Comparison of ENCODE assay signal across 21 cellular contexts in genomic region chr5:55921617-55922016, GRCh38.
DNase-seq lines count a peak whose midpoint lies in the region; ATAC-seq, FAIRE-seq and TF ChIP-seq lines count a peak whose summit lies in the region.
"Had no signal": no experiment of that assay in that cellular context is flagged by ENCODE, and none has a peak within 500 bp of the region (broad histone marks: within the 10 kb centered on the region; RNA-seq: fewer than 3 reads in every experiment).

No MANE protein-coding gene starts in this region.

- H3K4me3 ChIP-seq in liver (ENCODE audit: low read depth in 1 of 3, low read length in 3 of 3): no peak overlapping the region
- H3K4me3 ChIP-seq in HepG2 (replicated peaks in 1 of 3; ENCODE audit: insufficient read depth in 1 of 3, low read depth in 2 of 3, low read length in 3 of 3): no peak overlapping the region

- H3K9ac ChIP-seq in liver (ENCODE audit: low read depth in 1 of 2, low read length in 2 of 2) (no peak overlapping the region), HepG2 (ENCODE audit: insufficient read depth, low read depth, low read length) (no peak overlapping the region)

- no peak for FAIRE-seq in HepG2 (lab: Jason Lieb, UNC)
- FAIRE-seq in GM19239 (lab: Jason Lieb, UNC): no peak
- FAIRE-seq: D721Med, GM12892 had no signal

- POLR2A ChIA-PET in HepG2 (lab: Yijun Ruan, JAX): no interaction called here
- POLR2A ChIA-PET in MCF 10A (lab: Yijun Ruan, JAX): interaction anchor here (0.5 to 0.6 kb wide), 2 partner anchors 14 to 141 kb away, joined by 3 read pairs; no protein-coding TSS in a partner anchor

- H3K4me3 Mint-ChIP-seq in dendritic cell treated with granulocyte-macrophage colony-stimulating factor and Interleukin-4, amounts not matched to agents 40 ng/mL and 50 ng/mL, for 4 days: no peak overlapping the region
- no peak overlapping the region for H3K4me3 Mint-ChIP-seq in MCF 10A (ENCODE audit: unreplicated experiment)
- H3K4me3 Mint-ChIP-seq: HFFc6 had no signal

- peak overlapping the region; percentile 22 for H3K27ac Mint-ChIP-seq in dendritic cell treated with granulocyte-macrophage colony-stimulating factor and Interleukin-4, amounts not matched to agents 40 ng/mL and 50 ng/mL, for 4 days
- no peak overlapping the region for H3K27ac Mint-ChIP-seq in MCF 10A (ENCODE audit: low read depth, unreplicated experiment)
- H3K27ac Mint-ChIP-seq: CD4-positive, CD25-positive, alpha-beta regulatory T cell; HFFc6 had no signal

- no peak overlapping the region for H2AFZ ChIP-seq in HepG2 (ENCODE audit: low read length)

- 70% methylated on average over 4 of the region's 4 CpGs for WGBS in liver
- 61% methylated on average over 4 of the region's 4 CpGs for WGBS in HepG2 (ENCODE audit: low lambda C conversion rate)

- TF ChIP-seq EP300 in HepG2 (IDR thresholded peaks at IDR 0.05; ENCODE audit: low read depth in 2 of 2, low read length in 2 of 2) (no peak), HepG2 (CRISPR knock-in tag; IDR thresholded peaks at IDR 0.05; ENCODE audit: borderline replicate concordance) (no peak)

- no peaks in the 10 kb centered on the region for H3K9me3 Mint-ChIP-seq in dendritic cell treated with granulocyte-macrophage colony-stimulating factor and Interleukin-4, amounts not matched to agents 40 ng/mL and 50 ng/mL, for 4 days
- no peaks in the 10 kb centered on the region for H3K9me3 Mint-ChIP-seq in MCF 10A (ENCODE audit: unreplicated experiment)
- H3K9me3 Mint-ChIP-seq: CD4-positive, CD25-positive, alpha-beta regulatory T cell; HFFc6 had no signal

- TF ChIP-seq RAD21 in liver (IDR thresholded peaks at IDR 0.05): no peak
- no peak for TF ChIP-seq RAD21 in HepG2 (CRISPR knock-in tag; IDR thresholded peaks at IDR 0.05)

- no peaks in the 10 kb centered on the region for H4K20me1 ChIP-seq in HepG2 (ENCODE audit: insufficient read depth, low read length)

- H3K36me3 ChIP-seq in liver (ENCODE audit: control insufficient read depth in 4 of 4, insufficient read depth in 3 of 4, low read depth in 1 of 4, low read length in 3 of 4) (no peaks in the 10 kb centered on the region), HepG2 (replicated peaks in 1 of 2; ENCODE audit: control insufficient read depth in 1 of 2, insufficient read depth in 2 of 2, low read length in 2 of 2) (no peaks in the 10 kb centered on the region)
- H3K36me3 ChIP-seq: BE2C had no signal

- H3K36me3 Mint-ChIP-seq in dendritic cell treated with granulocyte-macrophage colony-stimulating factor and Interleukin-4, amounts not matched to agents 40 ng/mL and 50 ng/mL, for 4 days (ENCODE audit: low read depth): no peaks in the 10 kb centered on the region
- H3K36me3 Mint-ChIP-seq in MCF 10A (ENCODE audit: insufficient read depth, unreplicated experiment): no peaks in the 10 kb centered on the region
- H3K36me3 Mint-ChIP-seq: CD4-positive, CD25-positive, alpha-beta regulatory T cell had no signal

- H3K4me1 Mint-ChIP-seq in dendritic cell treated with granulocyte-macrophage colony-stimulating factor and Interleukin-4, amounts not matched to agents 40 ng/mL and 50 ng/mL, for 4 days (ENCODE audit: low read depth): peaks cover 34% of the 10 kb centered on the region
- no peaks in the 10 kb centered on the region for H3K4me1 Mint-ChIP-seq in MCF 10A (ENCODE audit: insufficient read depth, unreplicated experiment)

- intact Hi-C loops in HepG2 (cut with micrococcal nuclease; ENCODE audit: unreplicated experiment) (no loop called here), MCF 10A (cut with micrococcal nuclease) (loop anchor here (2.0 to 5.0 kb wide), 4 partner anchors 209 to 749 kb away; partner anchors contain the start of genes CDC20B and SLC38A9)
- intact Hi-C loops in dendritic cell treated with granulocyte-macrophage colony-stimulating factor and Interleukin-4, amounts not matched to agents 40 ng/mL and 50 ng/mL, for 4 days (cut with micrococcal nuclease): no loop called here

- H3K27me3 ChIP-seq in liver (ENCODE audit: control insufficient read depth in 4 of 4, insufficient read depth in 4 of 4, low read length in 3 of 4) (no peaks in the 10 kb centered on the region), HepG2 (ENCODE audit: control insufficient read depth in 1 of 2, insufficient read depth in 2 of 2, low read length in 2 of 2) (no peaks in the 10 kb centered on the region; a peak in 2 of 5 replicates)
- H3K27me3 ChIP-seq: BE2C had no signal

- ATAC-seq in HepG2 (no peak), left lobe of liver (peak; percentile 45)

- H3K4me2 ChIP-seq in HepG2 (ENCODE audit: low read depth, low read length): no peak overlapping the region

- peaks cover 5% of the 10 kb centered on the region for H3K27me3 Mint-ChIP-seq in dendritic cell treated with granulocyte-macrophage colony-stimulating factor and Interleukin-4, amounts not matched to agents 40 ng/mL and 50 ng/mL, for 4 days
- no peaks in the 10 kb centered on the region for H3K27me3 Mint-ChIP-seq in MCF 10A (ENCODE audit: insufficient read depth, unreplicated experiment)

- CTCF ChIA-PET in HepG2 (lab: Yijun Ruan, JAX; ENCODE audit: low intra/inter-chr PET ratio, low total read pairs): no interaction called here
- CTCF ChIA-PET in MCF 10A (lab: Yijun Ruan, JAX): interaction anchor here (0.5 to 1.9 kb wide), 6 partner anchors 14 to 518 kb away, joined by 3 to 6 read pairs (median 3); no protein-coding TSS in a partner anchor

- no peak for DNase-seq in HepG2 (ENCODE audit: low spot score)
- no peak for DNase-seq in left lobe of liver (ENCODE audit: low spot score)
- DNase-seq in GM19239 (ENCODE audit: insufficient read length, low spot score): no peak
- no peak for DNase-seq in MCF 10A (ENCODE audit: unreplicated experiment)
- DNase-seq in SK-N-DZ (ENCODE audit: low spot score): no peak
- DNase-seq: ACHN; BE2C; C1 segment of cervical spinal cord; Caco-2; CD4-positive, CD25-positive, alpha-beta regulatory T cell; DMS153; DMS79; GDM1; GOT3; HFFc6; IMR-90 had no signal

- BruUV-seq in HepG2 (replicated peaks; lab: Mats Ljungman, UMichigan) (no TSS peak), MCF 10A (replicated peaks; lab: Mats Ljungman, UMichigan) (no TSS peak)

- H3K9me3 ChIP-seq in liver (ENCODE audit: control insufficient read depth in 4 of 4, low read length in 3 of 4) (no peaks in the 10 kb centered on the region), HepG2 (ENCODE audit: low read length) (no peaks in the 10 kb centered on the region)
- H3K9me3 ChIP-seq: BE2C, Caco-2 had no signal

- H3K79me2 ChIP-seq in HepG2 (ENCODE audit: insufficient read depth, low read length): no peaks in the 10 kb centered on the region

- H3K27ac ChIP-seq in liver (ENCODE audit: low read depth in 1 of 2, low read length in 2 of 2) (no peak overlapping the region), HepG2 (ENCODE audit: extremely low read length, insufficient read depth, low read length) (no peak overlapping the region)
- H3K27ac ChIP-seq: HL-60 had no signal

- TF ChIP-seq CTCF in liver (IDR thresholded peaks at IDR 0.05; ENCODE audit: low read depth, low read length, missing input control) (no peak), HepG2 (CRISPR knock-in tag; IDR thresholded peaks at IDR 0.05) (no peak), MCF 10A (IDR thresholded peaks at IDR 0.05; ENCODE audit: unreplicated experiment) (no peak)

- TF ChIP-seq POLR2A in HepG2 (IDR thresholded peaks at IDR 0.05; ENCODE audit: insufficient read depth in 1 of 2, low read depth in 2 of 2, low read length in 2 of 2): no peak

- in situ Hi-C loops in HepG2 (cut with HindIII; ENCODE audit: extremely low pct_ligation_motif_present, low pct_unique_long_range_greater_than_20kb): no loop called here

- H3K4me1 ChIP-seq in liver (ENCODE audit: control insufficient read depth in 4 of 4, insufficient read depth in 4 of 4, low read length in 3 of 4): no peaks in the 10 kb centered on the region
- peaks cover 65% of the 10 kb centered on the region for H3K4me1 ChIP-seq in HepG2 (ENCODE audit: insufficient read depth, low read length)
- H3K4me1 ChIP-seq: BE2C had no signal

TF ChIP-seq in HepG2, 621 proteins besides CTCF, POLR2A, EP300 and RAD21:
- TF ChIP-seq HOXA9 (CRISPR knock-in tag; IDR thresholded peaks at IDR 0.05; ENCODE audit: borderline replicate concordance) (no peak), STAT5B (CRISPR knock-in tag; IDR thresholded peaks at IDR 0.05) (no peak), HCFC1 (IDR thresholded peaks at IDR 0.05; ENCODE audit: low read depth, low read length) (no peak), ZNF30 (CRISPR knock-in tag; IDR thresholded peaks at IDR 0.05) (no peak), NR2F2 (IDR thresholded peaks at IDR 0.05; ENCODE audit: borderline replicate concordance, low read depth) (no peak), JUN (CRISPR knock-in tag; IDR thresholded peaks at IDR 0.05) (no peak), POLR2G (IDR thresholded peaks at IDR 0.05; ENCODE audit: low read depth, low read length) (no peak), ELF4 (CRISPR knock-in tag; IDR thresholded peaks at IDR 0.05; ENCODE audit: borderline replicate concordance) (no peak), ZSCAN25 (CRISPR knock-in tag; IDR thresholded peaks at IDR 0.05) (no peak), MXD3 (CRISPR knock-in tag; IDR thresholded peaks at IDR 0.05) (no peak), ATF3 (CRISPR knock-in tag; IDR thresholded peaks at IDR 0.05) (no peak), NR1H2 (CRISPR knock-in tag; IDR thresholded peaks at IDR 0.05; ENCODE audit: borderline replicate concordance, low read depth) (no peak), ZC3H13 (CRISPR knock-in tag; IDR thresholded peaks at IDR 0.05) (no peak), ZNF615 (CRISPR knock-in tag; IDR thresholded peaks at IDR 0.05; ENCODE audit: borderline replicate concordance) (no peak), PAX8 (CRISPR knock-in tag; IDR thresholded peaks at IDR 0.05; ENCODE audit: borderline replicate concordance) (no peak)
